33 cellular contexts compared by ENCODE assay signal in the genomic region with DNA sequence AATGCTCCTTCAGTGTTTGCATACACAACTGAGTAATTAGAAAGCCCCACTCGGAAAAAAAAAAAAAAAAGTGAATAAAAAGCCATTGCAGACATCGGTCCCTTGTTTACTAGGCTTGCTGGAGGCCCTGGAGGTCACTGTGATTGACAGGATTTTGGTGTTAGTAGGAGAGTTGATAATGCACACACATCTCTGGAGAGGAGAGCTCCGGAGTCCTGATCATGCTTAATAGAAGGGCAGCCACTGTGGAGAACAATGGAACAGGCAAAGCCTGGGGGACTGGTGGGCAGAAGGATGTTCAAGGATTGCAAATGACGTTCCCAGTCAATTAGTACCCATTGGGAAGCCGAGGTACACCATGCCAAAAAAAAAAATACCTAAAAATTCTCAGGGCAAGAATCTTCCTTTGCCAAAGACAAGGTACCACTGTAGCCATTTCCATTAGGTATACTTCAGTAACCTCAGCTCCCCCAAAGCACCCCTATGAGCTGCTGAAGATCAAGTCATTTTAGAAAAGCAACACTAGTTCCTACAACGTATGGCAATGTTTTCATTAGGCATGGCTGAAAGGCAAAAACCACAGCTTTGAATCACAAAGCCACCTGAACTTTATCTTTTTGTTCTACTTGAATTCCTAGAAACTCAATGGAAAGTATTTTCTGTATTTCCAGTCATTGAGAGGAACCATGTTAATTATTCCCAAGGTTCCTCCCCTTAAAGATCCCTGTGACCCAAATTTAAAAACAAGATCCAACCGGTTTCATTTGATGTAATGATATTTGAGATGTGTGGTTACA.
DNase-seq lines count a peak whose midpoint lies in the region; ATAC-seq, FAIRE-seq and TF ChIP-seq lines count a peak whose summit lies in the region.
"Had no signal": no experiment of that assay in that cellular context is flagged by ENCODE, and none has a peak within 500 bp of the region (broad histone marks: within the 10 kb centered on the region; RNA-seq: fewer than 3 reads in every experiment).

No MANE protein-coding gene starts in this region.

- H2BK5ac ChIP-seq in mesendoderm (ENCODE audit: low read length), result no peak overlapping the region

- H3K4me2 ChIP-seq in GM23338, result peak overlapping the region; percentile 29; the same call in 1 of the 2 replicates
- H3K4me2 ChIP-seq in mesendoderm (ENCODE audit: low read length), result no peak overlapping the region
- H3K4me2 ChIP-seq: BLaER1 treated with 17β-estradiol and CSF1 and Interleukin-3, amounts not matched to agents 10 nM and 100 nM; SK-N-SH had no signal

- intact Hi-C loops in activated CD4-positive, alpha-beta memory T cell treated with anti-CD3 and anti-CD28 coated beads for 36 hours (cut with micrococcal nuclease), result no loop called here
- intact Hi-C loops in upper lobe of right lung (cut with DNase I), result no loop called here

- H3K27ac Mint-ChIP-seq in GM23338, result peak overlapping the region; percentile 85; the same call in 1 of the 2 replicates
- no peak overlapping the region for H3K27ac Mint-ChIP-seq in activated CD4-positive, alpha-beta memory T cell treated with anti-CD3 and anti-CD28 coated beads for 36 hours
- H3K27ac Mint-ChIP-seq: activated naive CD8-positive, alpha-beta T cell treated with anti-CD3 and anti-CD28 coated beads, Interleukin-2, amount 10 ng/mL, durations not matched to agents 7 days and 5 days had no signal

- H2BK15ac ChIP-seq in mesendoderm (replicated peaks; ENCODE audit: low read depth), result no peak overlapping the region

- no peak overlapping the region for H2BK120ac ChIP-seq in mesendoderm (ENCODE audit: low read depth, low read length)

- H2AFZ ChIP-seq in GM23338, result no peak overlapping the region
- H2AFZ ChIP-seq: parathyroid adenoma had no signal

- H3K27ac ChIP-seq in GM23338 (ENCODE audit: low read depth), result peak overlapping the region; percentile 16; the same call in 1 of the 2 replicates
- no peak overlapping the region for H3K27ac ChIP-seq in mesendoderm (ENCODE audit: low read depth, low read length)
- no peak overlapping the region for H3K27ac ChIP-seq in upper lobe of right lung
- H3K27ac ChIP-seq: BLaER1 treated with 17β-estradiol and CSF1 and Interleukin-3, amounts not matched to agents 10 nM and 100 nM; parathyroid adenoma; right atrium auricular region; RWPE1 had no signal

- H3K9me2 ChIP-seq in GM23338 (ENCODE audit: insufficient read depth), result no peaks in the 10 kb centered on the region
- H3K9me2 ChIP-seq: SK-N-SH had no signal

- no peak overlapping the region for H2AK5ac ChIP-seq in mesendoderm (ENCODE audit: low read length)

- H3K27me3 Mint-ChIP-seq in GM23338 (ENCODE audit: insufficient read depth, low read depth, poor library complexity), result peaks cover 2% of the 10 kb centered on the region
- no peaks in the 10 kb centered on the region for H3K27me3 Mint-ChIP-seq in activated CD4-positive, alpha-beta memory T cell treated with anti-CD3 and anti-CD28 coated beads for 36 hours
- H3K27me3 Mint-ChIP-seq: effector memory CD8-positive, alpha-beta T cell had no signal

- DNase-seq in GM23338 (ENCODE audit: low spot score) (peak; percentile 35), HEK293T (ENCODE audit: extremely low spot score) (no peak), RCC 7860 (ENCODE audit: low spot score) (no peak), mesendoderm (no peak), UCSD-AML1 (lab: John Stamatoyannopoulos, UW; ENCODE audit: unreplicated experiment) (no peak), LoVo (ENCODE audit: low spot score) (no peak), upper lobe of right lung (no peak)
- DNase-seq in activated CD4-positive, alpha-beta memory T cell treated with anti-CD3 and anti-CD28 coated beads for 36 hours, result no peak
- DNase-seq: activated CD4-positive, CD25-positive, alpha-beta regulatory T cell; activated gamma-delta T cell treated with Interleukin-2 at 50 U/mL for 16 hours; activated naive CD8-positive, alpha-beta T cell treated with anti-CD3 and anti-CD28 coated beads, Interleukin-2, amount 10 ng/mL, durations not matched to agents 7 days and 5 days; activated T-cell treated with anti-CD3 and anti-CD28 coated beads, Interleukin-2, amount 50 U/mL, for 48 hours; aorta; central memory CD4-positive, alpha-beta T cell; COR-L47; cortex of kidney; DMS53; effector memory CD8-positive, alpha-beta T cell; head of caudate nucleus; KBM-7; MG63; NCI-H2081; NCI-H345; SK-N-SH; stimulated activated CD4-positive, alpha-beta T cell treated with anti-CD3 and anti-CD28 coated beads, Interleukin-1b, Interleukin-23, amount 100 ng/mL, for 48 hours; stimulated activated naive CD8-positive, alpha-beta T cell treated with anti-CD3 and anti-CD28 coated beads, Interleukin-15, Interleukin-2, amounts not matched to agents 100 U/mL and 50 U/mL, for 24 hours had no signal

- TF ChIP-seq CTCF in GM23338 (conservative IDR thresholded peaks at IDR 0.05; ENCODE audit: low read depth in 2 of 2), result no peak
- TF ChIP-seq CTCF in upper lobe of right lung (IDR thresholded peaks at IDR 0.05), result no peak

- H3K4me3 ChIP-seq in GM23338 (no peak overlapping the region; the same call in 1 of the 2 replicates), mesendoderm (ENCODE audit: low read length) (no peak overlapping the region), upper lobe of right lung (no peak overlapping the region)
- H3K4me3 ChIP-seq: BLaER1 treated with 17β-estradiol and CSF1 and Interleukin-3, amounts not matched to agents 10 nM and 100 nM; lung; MG63; right atrium auricular region had no signal

- CTCF ChIA-PET in HEK293T (lab: Yijun Ruan, JAX), result interaction anchor here (0.6 kb wide), 2 partner anchors 81 to 99 kb away, joined by 4 to 6 read pairs; no protein-coding TSS in a partner anchor
- CTCF ChIA-PET in activated CD4-positive, alpha-beta memory T cell treated with anti-CD3 and anti-CD28 coated beads for 36 hours (lab: Charles Lee), result no interaction called here

- no peak overlapping the region for H4K5ac ChIP-seq in mesendoderm (ENCODE audit: low read length)

- no peak overlapping the region for H3K9ac ChIP-seq in mesendoderm (ENCODE audit: low read length)
- H3K9ac ChIP-seq: BLaER1 treated with 17β-estradiol and CSF1 and Interleukin-3, amounts not matched to agents 10 nM and 100 nM; parathyroid adenoma; SK-N-SH had no signal

- H3F3A ChIP-seq in GM23338 (replicated peaks; ENCODE audit: low read depth), result no peaks in the 10 kb centered on the region

- POLR2A ChIA-PET in HEK293T (lab: Yijun Ruan, JAX), result no interaction called here
- POLR2A ChIA-PET in activated CD4-positive, alpha-beta memory T cell treated with anti-CD3 and anti-CD28 coated beads for 36 hours (lab: Charles Lee), result no interaction called here

- no peaks in the 10 kb centered on the region for H3K36me3 Mint-ChIP-seq in GM23338 (ENCODE audit: low read depth)
- no peaks in the 10 kb centered on the region for H3K36me3 Mint-ChIP-seq in activated CD4-positive, alpha-beta memory T cell treated with anti-CD3 and anti-CD28 coated beads for 36 hours
- H3K36me3 Mint-ChIP-seq: activated naive CD8-positive, alpha-beta T cell treated with anti-CD3 and anti-CD28 coated beads, Interleukin-2, amount 10 ng/mL, durations not matched to agents 7 days and 5 days had no signal

- H3K4ac ChIP-seq in mesendoderm (ENCODE audit: low read depth, low read length), result no peak overlapping the region

- peaks cover 10% of the 10 kb centered on the region for H3K79me1 ChIP-seq in mesendoderm (ENCODE audit: low read length)

- H3K18ac ChIP-seq in mesendoderm (ENCODE audit: low read length), result peak overlapping the region; percentile 28

- no peaks in the 10 kb centered on the region for H3K9me3 Mint-ChIP-seq in GM23338
- H3K9me3 Mint-ChIP-seq in activated CD4-positive, alpha-beta memory T cell treated with anti-CD3 and anti-CD28 coated beads for 36 hours, result no peaks in the 10 kb centered on the region
- H3K9me3 Mint-ChIP-seq: effector memory CD8-positive, alpha-beta T cell; nephron had no signal

- H3K79me2 ChIP-seq in GM23338 (replicated peaks; ENCODE audit: insufficient read depth) (peaks cover 10% of the 10 kb centered on the region; the same call in 1 of the 2 replicates), mesendoderm (ENCODE audit: control insufficient read depth, insufficient read depth, low read length) (peaks cover 2% of the 10 kb centered on the region)
- H3K79me2 ChIP-seq: parathyroid adenoma had no signal

- no peak overlapping the region for H4K8ac ChIP-seq in mesendoderm (ENCODE audit: low read depth, low read length)

- peaks cover 62% of the 10 kb centered on the region for H3K4me1 Mint-ChIP-seq in GM23338
- no peaks in the 10 kb centered on the region for H3K4me1 Mint-ChIP-seq in activated CD4-positive, alpha-beta memory T cell treated with anti-CD3 and anti-CD28 coated beads for 36 hours (ENCODE audit: low read depth)
- H3K4me1 Mint-ChIP-seq: activated naive CD8-positive, alpha-beta T cell treated with anti-CD3 and anti-CD28 coated beads, Interleukin-2, amount 10 ng/mL, durations not matched to agents 7 days and 5 days had no signal

- H3K36me3 ChIP-seq in GM23338 (ENCODE audit: insufficient read depth) (no peaks in the 10 kb centered on the region), mesendoderm (ENCODE audit: control insufficient read depth, insufficient read depth, low read length) (no peaks in the 10 kb centered on the region), upper lobe of right lung (no peaks in the 10 kb centered on the region)
- H3K36me3 ChIP-seq: BLaER1 treated with 17β-estradiol and CSF1 and Interleukin-3, amounts not matched to agents 10 nM and 100 nM; MG63; right atrium auricular region had no signal

- no CpG with 5 or more reads among the region's 7 CpGs for WGBS in mesendoderm (ENCODE audit: extremely low coverage, insufficient coverage, low lambda C conversion rate)

- H3K9me3 ChIP-seq in upper lobe of right lung, result no peaks in the 10 kb centered on the region
- H3K9me3 ChIP-seq: BLaER1 treated with 17β-estradiol and CSF1 and Interleukin-3, amounts not matched to agents 10 nM and 100 nM; MG63; right atrium auricular region; SK-N-SH had no signal

- H3K27me3 ChIP-seq in GM23338 (ENCODE audit: insufficient read depth) (no peaks in the 10 kb centered on the region), mesendoderm (ENCODE audit: insufficient read depth, low read length, poor library complexity) (no peaks in the 10 kb centered on the region), upper lobe of right lung (no peaks in the 10 kb centered on the region)
- H3K27me3 ChIP-seq: BLaER1 treated with 17β-estradiol and CSF1 and Interleukin-3, amounts not matched to agents 10 nM and 100 nM; MG63; right atrium auricular region had no signal

- H3K4me3 Mint-ChIP-seq in GM23338, result 0 out of 3 replicates have a peak overlapping the region, but pooled peaks have one; percentile 6
- H3K4me3 Mint-ChIP-seq in activated CD4-positive, alpha-beta memory T cell treated with anti-CD3 and anti-CD28 coated beads for 36 hours, result no peak overlapping the region
- H3K4me3 Mint-ChIP-seq: activated naive CD8-positive, alpha-beta T cell treated with anti-CD3 and anti-CD28 coated beads, Interleukin-2, amount 10 ng/mL, durations not matched to agents 7 days and 5 days; effector memory CD8-positive, alpha-beta T cell; nephron had no signal

- no peak overlapping the region for H3K23ac ChIP-seq in mesendoderm (ENCODE audit: low read length)

- peak; percentile 88 for FAIRE-seq in RCC 7860 (lab: Jason Lieb, UNC)
- FAIRE-seq: G401.6 had no signal

- H3K4me1 ChIP-seq in GM23338 (ENCODE audit: insufficient read depth) (peaks cover 53% of the 10 kb centered on the region), mesendoderm (ENCODE audit: control insufficient read depth, low read depth, low read length) (peaks cover 5% of the 10 kb centered on the region), upper lobe of right lung (no peaks in the 10 kb centered on the region)
- H3K4me1 ChIP-seq: parathyroid adenoma had no signal

- H3K56ac ChIP-seq in mesendoderm (ENCODE audit: low read length), result no peak overlapping the region

- no peaks in the 10 kb centered on the region for H4K20me1 ChIP-seq in GM23338 (replicated peaks; ENCODE audit: insufficient read depth)
- H4K20me1 ChIP-seq: BLaER1 treated with 17β-estradiol and CSF1 and Interleukin-3, amounts not matched to agents 10 nM and 100 nM had no signal

- ATAC-seq in GM23338 (peak; percentile 62), upper lobe of right lung (no peak)
- ATAC-seq: effector memory CD8-positive, alpha-beta T cell; stimulated activated naive CD8-positive, alpha-beta T cell treated with anti-CD3 and anti-CD28 coated beads, Interleukin-15, Interleukin-2, amounts not matched to agents 100 U/mL and 50 U/mL, for 24 hours had no signal
